ENCODE assay signal across 8 cellular contexts in genomic region chr1:11058595-11059165, GRCh38. TPM values are rescaled to one million over a fixed set of nuclear protein-coding genes. Genes with fewer than 3 reads are reported as not detected.
DNase-seq lines count a peak whose midpoint lies in the region; ATAC-seq, FAIRE-seq and TF ChIP-seq lines count a peak whose summit lies in the region.

No MANE protein-coding gene starts in this region.

- H3K4me1 ChIP-seq in heart left ventricle (peaks cover 0 to 29% (median 16%) of the 10 kb centered on the region in 12 donors), HepG2 (ENCODE audit: insufficient read depth, low read length) (peaks cover 39% of the 10 kb centered on the region), upper lobe of right lung (peaks cover 20% of the 10 kb centered on the region)

- no peak for ATAC-seq in heart left ventricle
- no peak for ATAC-seq in Right ventricle myocardium superior (ENCODE audit: poor library complexity)
- ATAC-seq in activated CD8-positive, alpha-beta T cell treated with anti-CD3 and anti-CD28 coated beads, Interleukin-2, amount 10 ng/mL, durations not matched to agents 7 days and 5 days, result no peak
- ATAC-seq in HepG2, result no peak
- no peak for ATAC-seq in upper lobe of right lung
- ATAC-seq in HG02642 (IDR thresholded peaks at IDR 0.05; ENCODE audit: poor library complexity, unreplicated experiment), result no peak

- H3K27ac ChIP-seq in heart left ventricle (peak overlapping the region in 2 of 12 donors; percentile 64 to 77), HepG2 (ENCODE audit: extremely low read length, insufficient read depth, low read length) (peak overlapping the region; percentile 73), upper lobe of right lung (no peak overlapping the region)

- H3K27me3 ChIP-seq in heart left ventricle (no peaks in the 10 kb centered on the region), HepG2 (ENCODE audit: control insufficient read depth in 1 of 2, insufficient read depth in 2 of 2, low read length in 2 of 2) (no peaks in the 10 kb centered on the region; a peak in 1 of 5 replicates), upper lobe of right lung (no peaks in the 10 kb centered on the region)

- H3K79me2 ChIP-seq in HepG2 (ENCODE audit: insufficient read depth, low read length), result peaks cover 16% of the 10 kb centered on the region

- no peak for DNase-seq in heart left ventricle
- no peak for DNase-seq in Right ventricle myocardium superior
- no peak for DNase-seq in activated CD8-positive, alpha-beta T cell treated with anti-CD3 and anti-CD28 coated beads, Interleukin-2, amount 10 ng/mL, durations not matched to agents 7 days and 5 days
- DNase-seq in HepG2 (ENCODE audit: low spot score), result no peak
- no peak for DNase-seq in upper lobe of right lung
- DNase-seq in putamen (ENCODE audit: low spot score), result no peak
- DNase-seq in retina, result no peak

- no peak for TF ChIP-seq POLR2A in heart left ventricle (IDR thresholded peaks at IDR 0.05)
- TF ChIP-seq POLR2A in HepG2 (IDR thresholded peaks at IDR 0.05; ENCODE audit: insufficient read depth in 1 of 2, low read depth in 2 of 2, low read length in 2 of 2), result no peak

- no peak for FAIRE-seq in HepG2 (lab: Jason Lieb, UNC)

- no peak overlapping the region for H2AFZ ChIP-seq in HepG2 (ENCODE audit: low read length)

- H3K4me3 ChIP-seq in heart left ventricle (peak overlapping the region in 10 of 12 donors; percentile 71 to 99 (median 95)), HepG2 (replicated peaks in 1 of 3; ENCODE audit: insufficient read depth in 1 of 3, low read depth in 2 of 3, low read length in 3 of 3) (peak overlapping the region; percentile 85 to 97 (median 86)), upper lobe of right lung (peak overlapping the region; percentile 96)

- H3K9me3 ChIP-seq in heart left ventricle (no peaks in the 10 kb centered on the region), HepG2 (ENCODE audit: low read length) (no peaks in the 10 kb centered on the region), upper lobe of right lung (no peaks in the 10 kb centered on the region)

- intact Hi-C loops in heart left ventricle (cut with DNase I), result no loop called here
- intact Hi-C loops in Right ventricle myocardium superior (cut with DNase I), result no loop called here
- intact Hi-C loops in HepG2 (cut with micrococcal nuclease; ENCODE audit: unreplicated experiment), result no loop called here
- intact Hi-C loops in upper lobe of right lung (cut with DNase I), result no loop called here

- H3K36me3 ChIP-seq in heart left ventricle (peaks cover 0 to 45% (median 30%) of the 10 kb centered on the region in 9 donors), HepG2 (replicated peaks in 1 of 2; ENCODE audit: control insufficient read depth in 1 of 2, insufficient read depth in 2 of 2, low read length in 2 of 2) (peaks cover 5 to 31% of the 10 kb centered on the region in 2 experiments; a peak in 4 of 5 replicates), upper lobe of right lung (peaks cover 23% of the 10 kb centered on the region)

- H3K27ac Mint-ChIP-seq in activated CD8-positive, alpha-beta T cell treated with anti-CD3 and anti-CD28 coated beads, Interleukin-2, amount 10 ng/mL, durations not matched to agents 7 days and 5 days, result peak overlapping the region; percentile 90

- WGBS in heart left ventricle, 4 donors, result 65 to 71% (median 66%) methylated on average over 21 to 28 of the region's 28 CpGs
- WGBS in HepG2 (ENCODE audit: low lambda C conversion rate), result 15% methylated on average over 14 of the region's 28 CpGs

- TF ChIP-seq CTCF in heart left ventricle (IDR thresholded peaks at IDR 0.05), result no peak
- TF ChIP-seq CTCF in HepG2 (CRISPR knock-in tag; IDR thresholded peaks at IDR 0.05), result no peak
- TF ChIP-seq CTCF in upper lobe of right lung (IDR thresholded peaks at IDR 0.05), result no peak

- H3K4me2 ChIP-seq in HepG2 (ENCODE audit: low read depth, low read length), result peak overlapping the region; percentile 89

- peak overlapping the region; percentile 96 for H3K4me3 Mint-ChIP-seq in activated CD8-positive, alpha-beta T cell treated with anti-CD3 and anti-CD28 coated beads, Interleukin-2, amount 10 ng/mL, durations not matched to agents 7 days and 5 days

- peaks cover 42% of the 10 kb centered on the region for H3K36me3 Mint-ChIP-seq in activated CD8-positive, alpha-beta T cell treated with anti-CD3 and anti-CD28 coated beads, Interleukin-2, amount 10 ng/mL, durations not matched to agents 7 days and 5 days (ENCODE audit: low read depth)

- H4K20me1 ChIP-seq in HepG2 (ENCODE audit: insufficient read depth, low read length), result peaks cover 1% of the 10 kb centered on the region; the same call in 1 of the 2 replicates

- CTCF ChIA-PET in activated CD8-positive, alpha-beta T cell treated with anti-CD3 and anti-CD28 coated beads, Interleukin-2, amount 10 ng/mL, durations not matched to agents 7 days and 5 days (lab: Charles Lee), result interaction anchor here (3.9 kb wide), 1 partner anchor 21 kb away, joined by 40 read pairs; no protein-coding TSS in a partner anchor
- CTCF ChIA-PET in HepG2 (lab: Yijun Ruan, JAX; ENCODE audit: low intra/inter-chr PET ratio, low total read pairs), result no interaction called here

- H3K9me3 Mint-ChIP-seq in activated CD8-positive, alpha-beta T cell treated with anti-CD3 and anti-CD28 coated beads, Interleukin-2, amount 10 ng/mL, durations not matched to agents 7 days and 5 days (ENCODE audit: insufficient read depth), result no peaks in the 10 kb centered on the region

- peak overlapping the region; percentile 91 for H3K9ac ChIP-seq in HepG2 (ENCODE audit: insufficient read depth, low read depth, low read length)

- POLR2A ChIA-PET in activated CD8-positive, alpha-beta T cell treated with anti-CD3 and anti-CD28 coated beads, Interleukin-2, amount 10 ng/mL, durations not matched to agents 7 days and 5 days (lab: Charles Lee), result interaction anchor here (0.6 kb wide), 1 partner anchor 204 kb away, joined by 4 read pairs; no protein-coding TSS in a partner anchor
- POLR2A ChIA-PET in HepG2 (lab: Yijun Ruan, JAX), result interaction anchor here (2.6 kb wide), 1 partner anchor 12 kb away, joined by 11 read pairs; the partner anchor contains the start of gene MASP2

- H3K27me3 Mint-ChIP-seq in activated CD8-positive, alpha-beta T cell treated with anti-CD3 and anti-CD28 coated beads, Interleukin-2, amount 10 ng/mL, durations not matched to agents 7 days and 5 days (ENCODE audit: low read depth), result no peaks in the 10 kb centered on the region

- peaks cover 46% of the 10 kb centered on the region for H3K4me1 Mint-ChIP-seq in activated CD8-positive, alpha-beta T cell treated with anti-CD3 and anti-CD28 coated beads, Interleukin-2, amount 10 ng/mL, durations not matched to agents 7 days and 5 days (ENCODE audit: low read depth)

- no peak for TF ChIP-seq RAD21 in HepG2 (CRISPR knock-in tag; IDR thresholded peaks at IDR 0.05)

- BruUV-seq in HepG2 (replicated peaks; lab: Mats Ljungman, UMichigan), result TSS peak; percentile 54

- TF ChIP-seq EP300 in HepG2 (IDR thresholded peaks at IDR 0.05; ENCODE audit: low read depth in 2 of 2, low read length in 2 of 2) (no peak), HepG2 (CRISPR knock-in tag; IDR thresholded peaks at IDR 0.05; ENCODE audit: borderline replicate concordance) (no peak)

- in situ Hi-C loops in HepG2 (cut with HindIII; ENCODE audit: extremely low pct_ligation_motif_present, low pct_unique_long_range_greater_than_20kb), result no loop called here

RNA-seq across cellular contexts. Expression of gene SRM, which starts 1.1 kb away (rescaled TPM):
- total RNA-seq in heart left ventricle (10 to 100 TPM; 29.9 to 88.6 (median 52.7) TPM), Right ventricle myocardium superior (47.2 TPM), HepG2 (2016; rRNA removed; fragmentation: Illumina TruSeq; extraction: Trizol) (30.3 and 31.8 TPM in 2 replicates), upper lobe of right lung (46.1 TPM)
- polyA plus RNA-seq in heart left ventricle (100 to 1,000 TPM in 1 of 2 donors, 10 to 100 TPM in 1; 69.5 to 162 TPM), HepG2 (2011; rRNA removed) (27.9 and 28.9 TPM in 2 replicates)
- 100 to 1,000 TPM; 146 to 154 TPM for total RNA-seq in activated CD8-positive, alpha-beta T cell treated with anti-CD3 and anti-CD28 coated beads, Interleukin-2, amount 10 ng/mL, durations not matched to agents 7 days and 5 days
- total RNA-seq in HepG2 (2016; cell fraction: cytosol; rRNA removed; fragmentation: Illumina TruSeq; extraction: Trizol; ENCODE audit: low read depth), result 135 and 147 TPM in 2 replicates
- total RNA-seq in HepG2 (2016; cell fraction: insoluble cytoplasmic fraction; rRNA removed; fragmentation: Illumina TruSeq; extraction: Trizol), result 25.7 and 30.7 TPM in 2 replicates
- 114 and 136 TPM in 2 replicates for total RNA-seq in HepG2 (2016; cell fraction: membrane; rRNA removed; fragmentation: Illumina TruSeq; extraction: Trizol)
- total RNA-seq in HepG2 (2016; cell fraction: nucleus; rRNA removed; fragmentation: Illumina TruSeq; extraction: Trizol), result 26.5 and 27.5 TPM in 2 replicates
- polyA plus RNA-seq in HepG2 (2011; cell fraction: cytosol; rRNA removed), result 31.9 and 46.3 TPM in 2 replicates
- 45.6 and 49.3 TPM in 2 replicates for polyA plus RNA-seq in HepG2 (2011; cell fraction: nucleus; rRNA removed)
- 65.4 and 89.3 TPM in 2 replicates for polyA plus RNA-seq in HepG2 (2012)
- 838 and 884 TPM in 2 replicates for polyA plus RNA-seq in HepG2 (2016; cell fraction: cytosol; fragmentation: Illumina TruSeq; extraction: Trizol; ENCODE audit: low read depth)
- polyA plus RNA-seq in HepG2 (2016; cell fraction: insoluble cytoplasmic fraction; fragmentation: Illumina TruSeq; extraction: Trizol; ENCODE audit: low read depth), result 117 and 162 TPM in 2 replicates
- polyA plus RNA-seq in HepG2 (2016; cell fraction: membrane; fragmentation: Illumina TruSeq; extraction: Trizol; ENCODE audit: low read depth), result 559 and 572 TPM in 2 replicates
- polyA plus RNA-seq in HepG2 (2016; cell fraction: nucleus; fragmentation: Illumina TruSeq; extraction: Trizol; ENCODE audit: insufficient read depth, low read depth), result 139 and 141 TPM in 2 replicates
- 88.7 and 179 TPM in 2 replicates for polyA minus RNA-seq in HepG2 (2011; rRNA and poly(A)+ RNA removed; ENCODE audit: low replicate concordance)
- 52.4 and 61.3 TPM in 2 replicates for polyA minus RNA-seq in HepG2 (2011; cell fraction: cytosol; rRNA and poly(A)+ RNA removed)
- 19.2 and 22.9 TPM in 2 replicates for polyA minus RNA-seq in HepG2 (2011; cell fraction: nucleus; rRNA and poly(A)+ RNA removed)

RNA-seq across cellular contexts. Expression of gene MASP2, which starts 11.6 kb away (rescaled TPM):
- not detected for total RNA-seq in heart left ventricle
- polyA plus RNA-seq in heart left ventricle, result not detected
- not detected for total RNA-seq in Right ventricle myocardium superior
- under 1 TPM in 1 of 2 experiments, not detected in 1; 0.21 TPM for total RNA-seq in activated CD8-positive, alpha-beta T cell treated with anti-CD3 and anti-CD28 coated beads, Interleukin-2, amount 10 ng/mL, durations not matched to agents 7 days and 5 days
- total RNA-seq in HepG2 (2016; rRNA removed; fragmentation: Illumina TruSeq; extraction: Trizol), result 3.7 and 7.1 TPM in 2 replicates
- 4.0 and 4.1 TPM in 2 replicates for total RNA-seq in HepG2 (2016; cell fraction: cytosol; rRNA removed; fragmentation: Illumina TruSeq; extraction: Trizol; ENCODE audit: low read depth)
- 3.6 and 8.1 TPM in 2 replicates for total RNA-seq in HepG2 (2016; cell fraction: insoluble cytoplasmic fraction; rRNA removed; fragmentation: Illumina TruSeq; extraction: Trizol)
- 4.8 TPM in 2 replicates for total RNA-seq in HepG2 (2016; cell fraction: membrane; rRNA removed; fragmentation: Illumina TruSeq; extraction: Trizol)
- total RNA-seq in HepG2 (2016; cell fraction: nucleus; rRNA removed; fragmentation: Illumina TruSeq; extraction: Trizol), result 5.4 and 6.7 TPM in 2 replicates
- 11.8 and 16.7 TPM in 2 replicates for polyA plus RNA-seq in HepG2 (2011; rRNA removed)
- polyA plus RNA-seq in HepG2 (2011; cell fraction: cytosol; rRNA removed), result 10.8 and 16.3 TPM in 2 replicates
- polyA plus RNA-seq in HepG2 (2011; cell fraction: nucleus; rRNA removed), result 17.0 and 17.1 TPM in 2 replicates
- 6.6 and 7.0 TPM in 2 replicates for polyA plus RNA-seq in HepG2 (2012)
- polyA plus RNA-seq in HepG2 (2016; cell fraction: cytosol; fragmentation: Illumina TruSeq; extraction: Trizol; ENCODE audit: low read depth), result 4.2 and 4.5 TPM in 2 replicates
- 5.6 and 6.9 TPM in 2 replicates for polyA plus RNA-seq in HepG2 (2016; cell fraction: insoluble cytoplasmic fraction; fragmentation: Illumina TruSeq; extraction: Trizol; ENCODE audit: low read depth)
- polyA plus RNA-seq in HepG2 (2016; cell fraction: membrane; fragmentation: Illumina TruSeq; extraction: Trizol; ENCODE audit: low read depth), result 5.1 and 5.7 TPM in 2 replicates
- 23.4 and 24.9 TPM in 2 replicates for polyA plus RNA-seq in HepG2 (2016; cell fraction: nucleus; fragmentation: Illumina TruSeq; extraction: Trizol; ENCODE audit: insufficient read depth, low read depth)
- polyA minus RNA-seq in HepG2 (2011; rRNA and poly(A)+ RNA removed; ENCODE audit: low replicate concordance), result 1.6 and 14.9 TPM in 2 replicates
- polyA minus RNA-seq in HepG2 (2011; cell fraction: cytosol; rRNA and poly(A)+ RNA removed), result 5.7 and 6.9 TPM in 2 replicates
- 9.3 and 9.4 TPM in 2 replicates for polyA minus RNA-seq in HepG2 (2011; cell fraction: nucleus; rRNA and poly(A)+ RNA removed)
- not detected for total RNA-seq in upper lobe of right lung

RNA-seq across cellular contexts. Expression of gene EXOSC10, which starts 41.0 kb away (rescaled TPM):
- total RNA-seq in heart left ventricle, result 10 to 100 TPM; 19.4 to 34.8 (median 22.5) TPM
- polyA plus RNA-seq in heart left ventricle, result 10 to 100 TPM; 16.4 to 24.6 TPM
- 15.8 TPM for total RNA-seq in Right ventricle myocardium superior
- 10 to 100 TPM; 86.1 to 89.8 TPM for total RNA-seq in activated CD8-positive, alpha-beta T cell treated with anti-CD3 and anti-CD28 coated beads, Interleukin-2, amount 10 ng/mL, durations not matched to agents 7 days and 5 days
- 67.6 and 68.7 TPM in 2 replicates for total RNA-seq in HepG2 (2016; rRNA removed; fragmentation: Illumina TruSeq; extraction: Trizol)
- 16.6 and 19.3 TPM in 2 replicates for total RNA-seq in HepG2 (2016; cell fraction: cytosol; rRNA removed; fragmentation: Illumina TruSeq; extraction: Trizol; ENCODE audit: low read depth)
- total RNA-seq in HepG2 (2016; cell fraction: insoluble cytoplasmic fraction; rRNA removed; fragmentation: Illumina TruSeq; extraction: Trizol), result 64.1 and 68.9 TPM in 2 replicates
- total RNA-seq in HepG2 (2016; cell fraction: membrane; rRNA removed; fragmentation: Illumina TruSeq; extraction: Trizol), result 19.3 and 22.8 TPM in 2 replicates
- total RNA-seq in HepG2 (2016; cell fraction: nucleus; rRNA removed; fragmentation: Illumina TruSeq; extraction: Trizol), result 56.2 and 67.2 TPM in 2 replicates
- polyA plus RNA-seq in HepG2 (2011; rRNA removed), result 37.4 and 48.4 TPM in 2 replicates
- 33.5 and 35.4 TPM in 2 replicates for polyA plus RNA-seq in HepG2 (2011; cell fraction: cytosol; rRNA removed)
- 128 and 156 TPM in 2 replicates for polyA plus RNA-seq in HepG2 (2011; cell fraction: nucleus; rRNA removed)
- 38.0 and 43.1 TPM in 2 replicates for polyA plus RNA-seq in HepG2 (2012)
- 7.9 and 8.4 TPM in 2 replicates for polyA plus RNA-seq in HepG2 (2016; cell fraction: cytosol; fragmentation: Illumina TruSeq; extraction: Trizol; ENCODE audit: low read depth)
- polyA plus RNA-seq in HepG2 (2016; cell fraction: insoluble cytoplasmic fraction; fragmentation: Illumina TruSeq; extraction: Trizol; ENCODE audit: low read depth), result 64.7 and 72.3 TPM in 2 replicates
- 9.4 and 13.9 TPM in 2 replicates for polyA plus RNA-seq in HepG2 (2016; cell fraction: membrane; fragmentation: Illumina TruSeq; extraction: Trizol; ENCODE audit: low read depth)
- polyA plus RNA-seq in HepG2 (2016; cell fraction: nucleus; fragmentation: Illumina TruSeq; extraction: Trizol; ENCODE audit: insufficient read depth, low read depth), result 144 and 154 TPM in 2 replicates
- polyA minus RNA-seq in HepG2 (2011; rRNA and poly(A)+ RNA removed; ENCODE audit: low replicate concordance), result 34.2 and 70.1 TPM in 2 replicates
- 21.7 and 22.2 TPM in 2 replicates for polyA minus RNA-seq in HepG2 (2011; cell fraction: cytosol; rRNA and poly(A)+ RNA removed)
- polyA minus RNA-seq in HepG2 (2011; cell fraction: nucleus; rRNA and poly(A)+ RNA removed), result 95.5 and 98.0 TPM in 2 replicates
- total RNA-seq in upper lobe of right lung, result 50.9 TPM

RNA-seq across cellular contexts. Expression of gene TARDBP, which starts 46.2 kb away (rescaled TPM):
- 100 to 1,000 TPM in 6 of 9 donors, 10 to 100 TPM in 3; 66.9 to 115 (median 103) TPM for total RNA-seq in heart left ventricle
- polyA plus RNA-seq in heart left ventricle, result 100 to 1,000 TPM in 1 of 2 donors, 10 to 100 TPM in 1; 66.3 to 138 TPM
- 106 TPM for total RNA-seq in Right ventricle myocardium superior
- 100 to 1,000 TPM; 175 to 178 TPM for total RNA-seq in activated CD8-positive, alpha-beta T cell treated with anti-CD3 and anti-CD28 coated beads, Interleukin-2, amount 10 ng/mL, durations not matched to agents 7 days and 5 days
- 62.4 and 159 TPM in 2 replicates for total RNA-seq in HepG2 (2016; rRNA removed; fragmentation: Illumina TruSeq; extraction: Trizol)
- total RNA-seq in HepG2 (2016; cell fraction: cytosol; rRNA removed; fragmentation: Illumina TruSeq; extraction: Trizol; ENCODE audit: low read depth), result 18.0 and 22.2 TPM in 2 replicates
- 61.9 and 166 TPM in 2 replicates for total RNA-seq in HepG2 (2016; cell fraction: insoluble cytoplasmic fraction; rRNA removed; fragmentation: Illumina TruSeq; extraction: Trizol)
- 44.5 and 57.9 TPM in 2 replicates for total RNA-seq in HepG2 (2016; cell fraction: membrane; rRNA removed; fragmentation: Illumina TruSeq; extraction: Trizol)
- 75.1 and 75.6 TPM in 2 replicates for total RNA-seq in HepG2 (2016; cell fraction: nucleus; rRNA removed; fragmentation: Illumina TruSeq; extraction: Trizol)
- polyA plus RNA-seq in HepG2 (2011; rRNA removed), result 78.1 and 93.0 TPM in 2 replicates
- 52.7 and 80.2 TPM in 2 replicates for polyA plus RNA-seq in HepG2 (2011; cell fraction: cytosol; rRNA removed)
- polyA plus RNA-seq in HepG2 (2011; cell fraction: nucleus; rRNA removed), result 205 and 230 TPM in 2 replicates
- polyA plus RNA-seq in HepG2 (2012), result 127 and 172 TPM in 2 replicates
- polyA plus RNA-seq in HepG2 (2016; cell fraction: cytosol; fragmentation: Illumina TruSeq; extraction: Trizol; ENCODE audit: low read depth), result 10.2 and 11.3 TPM in 2 replicates
- 370 and 411 TPM in 2 replicates for polyA plus RNA-seq in HepG2 (2016; cell fraction: insoluble cytoplasmic fraction; fragmentation: Illumina TruSeq; extraction: Trizol; ENCODE audit: low read depth)
- polyA plus RNA-seq in HepG2 (2016; cell fraction: membrane; fragmentation: Illumina TruSeq; extraction: Trizol; ENCODE audit: low read depth), result 38.9 and 43.1 TPM in 2 replicates
- polyA plus RNA-seq in HepG2 (2016; cell fraction: nucleus; fragmentation: Illumina TruSeq; extraction: Trizol; ENCODE audit: insufficient read depth, low read depth), result 236 and 265 TPM in 2 replicates
- polyA minus RNA-seq in HepG2 (2011; rRNA and poly(A)+ RNA removed; ENCODE audit: low replicate concordance), result 37.3 and 69.3 TPM in 2 replicates
- 75.8 and 85.2 TPM in 2 replicates for polyA minus RNA-seq in HepG2 (2011; cell fraction: cytosol; rRNA and poly(A)+ RNA removed)
- 227 and 240 TPM in 2 replicates for polyA minus RNA-seq in HepG2 (2011; cell fraction: nucleus; rRNA and poly(A)+ RNA removed)
- 112 TPM for total RNA-seq in upper lobe of right lung
